In genomic region chr2:181673178-181673577, GRCh38 we compare ENCODE assay signal across 12 cellular contexts. TPM values are rescaled to one million over a fixed set of nuclear protein-coding genes. Genes with fewer than 3 reads are reported as not detected.
A peak's percentile ranks its signal among the peaks of the same experiment; 100 is the strongest.
DNase-seq lines count a peak whose midpoint lies in the region; ATAC-seq and TF ChIP-seq lines count a peak whose summit lies in the region.
"Had no signal": no experiment of that assay in that cellular context is flagged by ENCODE, and none has a peak within 500 bp of the region (broad histone marks: within the 10 kb centered on the region; RNA-seq: fewer than 3 reads in every experiment).

No MANE protein-coding gene starts in this region.

- ATAC-seq in HG03280 (IDR thresholded peaks at IDR 0.05; ENCODE audit: unreplicated experiment) (peak; percentile 22), HG02884 (IDR thresholded peaks at IDR 0.05; ENCODE audit: unreplicated experiment) (no peak)
- ATAC-seq: right lobe of liver had no signal

- H3K36me3 ChIP-seq in H7 (replicated peaks; ENCODE audit: control insufficient read depth, insufficient read depth, low read length), result no peaks in the 10 kb centered on the region
- H3K36me3 ChIP-seq: Peyer's patch, right lobe of liver had no signal

- peaks cover 52% of the 10 kb centered on the region for H3K27me3 ChIP-seq in H7 (ENCODE audit: control insufficient read depth, insufficient read depth, low read length)
- H3K27me3 ChIP-seq: right lobe of liver had no signal

- H3K4me3 Mint-ChIP-seq in type B pancreatic cell, result no peak overlapping the region

- peaks cover 77% of the 10 kb centered on the region for H3K27me3 Mint-ChIP-seq in type B pancreatic cell

- H3K4me1 Mint-ChIP-seq in type B pancreatic cell (ENCODE audit: unreplicated experiment), result peaks cover 4% of the 10 kb centered on the region

- H3K36me3 Mint-ChIP-seq in type B pancreatic cell, result peaks cover 4% of the 10 kb centered on the region

- no peak overlapping the region for H3K4me3 ChIP-seq in H7 (ENCODE audit: insufficient read depth, low read depth, low read length)
- H3K4me3 ChIP-seq: Peyer's patch, right lobe of liver had no signal

- H3K9me3 Mint-ChIP-seq in type B pancreatic cell, result peaks cover 4% of the 10 kb centered on the region

- no peak for TF ChIP-seq CTCF in type B pancreatic cell (conservative IDR thresholded peaks at IDR 0.05)

- H3K27ac Mint-ChIP-seq in type B pancreatic cell, result no peak overlapping the region

- DNase-seq in NCI-H2081 (lab: John Stamatoyannopoulos, UW) (peak; percentile 28 to 60), NCI-H2081 treated with DMSO at 0.1 percent for 48 hours (lab: John Stamatoyannopoulos, UW) (no peak), NCI-H510A (lab: John Stamatoyannopoulos, UW) (peak; percentile 69), renal cortical epithelial cell (ENCODE audit: low read depth) (peak; percentile 23), type B pancreatic cell (ENCODE audit: extremely low spot score, unreplicated experiment) (no peak), H7 (no peak)
- DNase-seq: ACHN, IMR-90, Peyer's patch, right lobe of liver had no signal

RNA-seq across cellular contexts. Expression of gene NEUROD1, which starts 7.1 kb away (rescaled TPM):
- not detected in 2 replicates for total RNA-seq in renal cortical epithelial cell
- total RNA-seq in type B pancreatic cell (ENCODE audit: low replicate concordance), result 48.5 and 72.2 TPM in 2 replicates
- total RNA-seq in H7 (2014; rRNA removed; shearing (Covaris generic)), result 0.04 TPM in 1 of 2 replicates, not detected in the other
- total RNA-seq: IMR-90, right lobe of liver had no signal

RNA-seq across cellular contexts. Expression of gene CERKL, which starts 16.3 kb away (rescaled TPM):
- total RNA-seq in renal cortical epithelial cell (0.17 and 1.2 TPM in 2 replicates), type B pancreatic cell (ENCODE audit: low replicate concordance) (2.9 and 4.3 TPM in 2 replicates)
- 0.14 and 0.15 TPM in 2 replicates for total RNA-seq in H7 (2014; rRNA removed; shearing (Covaris generic))

Comparison
In these comparisons a context has a peak if more than half of its experiments do, and no peak if none do; other contexts are left out.
1. DNase-seq: peak in NCI-H2081 (2 of 2), NCI-H510A (single experiment) and renal cortical epithelial cell (single experiment); none in NCI-H2081 treated with DMSO at 0.1 percent for 48 hours (single experiment), type B pancreatic cell (single experiment) and H7 (single experiment).
2. RNA of gene NEUROD1, which starts 7.1 kb away (total RNA-seq): 48.5 to 72.2 TPM in type B pancreatic cell; not detected in renal cortical epithelial cell and 0.04 TPM in H7; every median in the first group is over 10 times any median in the second.